ENCODE assay signal across 1 cellular context in the genomic region with DNA sequence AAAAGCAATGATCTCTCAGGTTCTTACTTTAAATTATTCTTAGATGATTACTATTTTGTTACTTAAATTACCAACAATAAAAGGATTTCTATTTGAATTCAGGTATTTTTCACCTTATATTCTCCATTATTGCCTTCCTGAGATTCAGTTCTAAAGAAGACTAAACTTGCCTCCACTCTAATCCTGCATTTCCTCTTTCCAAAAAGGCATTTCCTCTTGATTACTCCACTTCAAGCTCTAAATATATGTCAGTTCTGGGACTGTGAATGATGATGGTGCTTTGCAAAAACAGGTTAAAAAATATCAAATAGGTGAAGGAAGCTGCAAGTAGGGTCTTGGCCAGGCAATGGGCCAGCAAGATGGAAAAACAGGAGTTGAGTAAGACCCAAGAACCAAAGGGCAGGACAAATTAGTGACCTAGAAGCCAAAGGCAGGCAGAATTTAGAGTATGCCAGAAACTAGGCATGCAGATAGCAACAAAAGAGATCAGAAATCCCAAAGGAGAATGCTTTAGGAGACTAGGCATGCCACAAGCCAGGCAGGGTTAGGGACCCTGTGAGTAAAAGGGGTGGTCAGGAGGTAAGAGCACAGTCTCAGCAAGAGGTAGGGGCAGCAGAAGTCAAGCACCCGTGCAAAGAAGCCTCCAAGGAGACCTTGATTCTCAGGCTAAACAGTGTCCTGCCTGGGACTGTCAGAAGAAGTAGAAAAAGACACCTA.
TF ChIP-seq lines count a peak whose summit lies in the region.

No MANE protein-coding gene starts in this region.

TF ChIP-seq in GM12878, 131 proteins besides CTCF, POLR2A, EP300 and RAD21:
- TF ChIP-seq, protein P1, sequence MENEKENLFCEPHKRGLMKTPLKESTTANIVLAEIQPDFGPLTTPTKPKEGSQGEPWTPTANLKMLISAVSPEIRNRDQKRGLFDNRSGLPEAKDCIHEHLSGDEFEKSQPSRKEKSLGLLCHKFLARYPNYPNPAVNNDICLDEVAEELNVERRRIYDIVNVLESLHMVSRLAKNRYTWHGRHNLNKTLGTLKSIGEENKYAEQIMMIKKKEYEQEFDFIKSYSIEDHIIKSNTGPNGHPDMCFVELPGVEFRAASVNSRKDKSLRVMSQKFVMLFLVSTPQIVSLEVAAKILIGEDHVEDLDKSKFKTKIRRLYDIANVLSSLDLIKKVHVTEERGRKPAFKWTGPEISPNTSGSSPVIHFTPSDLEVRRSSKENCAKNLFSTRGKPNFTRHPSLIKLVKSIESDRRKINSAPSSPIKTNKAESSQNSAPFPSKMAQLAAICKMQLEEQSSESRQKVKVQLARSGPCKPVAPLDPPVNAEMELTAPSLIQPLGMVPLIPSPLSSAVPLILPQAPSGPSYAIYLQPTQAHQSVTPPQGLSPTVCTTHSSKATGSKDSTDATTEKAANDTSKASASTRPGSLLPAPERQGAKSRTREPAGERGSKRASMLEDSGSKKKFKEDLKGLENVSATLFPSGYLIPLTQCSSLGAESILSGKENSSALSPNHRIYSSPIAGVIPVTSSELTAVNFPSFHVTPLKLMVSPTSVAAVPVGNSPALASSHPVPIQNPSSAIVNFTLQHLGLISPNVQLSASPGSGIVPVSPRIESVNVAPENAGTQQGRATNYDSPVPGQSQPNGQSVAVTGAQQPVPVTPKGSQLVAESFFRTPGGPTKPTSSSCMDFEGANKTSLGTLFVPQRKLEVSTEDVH (IDR thresholded peaks at IDR 0.05; ENCODE audit: low read depth, partially characterized antibody), result no peak
- TF ChIP-seq SPI1 (IDR thresholded peaks at IDR 0.05; ENCODE audit: borderline replicate concordance, insufficient read depth, low read depth, low read length), result peak; percentile 23; the same call in 1 of the 2 replicates
